ENCODE assay signal across 11 cellular contexts in genomic region chr1:121586369-121587229, GRCh38.
DNase-seq lines count a peak whose midpoint lies in the region; ATAC-seq and TF ChIP-seq lines count a peak whose summit lies in the region.
"Had no signal": no experiment of that assay in that cellular context is flagged by ENCODE, and none has a peak within 500 bp of the region (broad histone marks: within the 10 kb centered on the region; RNA-seq: fewer than 3 reads in every experiment).

No MANE protein-coding gene starts in this region.

- DNase-seq in A172 (ENCODE audit: low spot score) (peak; percentile 26), ELR (ENCODE audit: low read depth) (peak; percentile 39), T-helper 17 cell (no peak), kidney tubule cell (ENCODE audit: low spot score) (peak; percentile 22), ovary (no peak), substantia nigra (lab: John Stamatoyannopoulos, UW) (no peak)
- DNase-seq: activated naive CD4-positive, alpha-beta T cell treated with Interleukin-2 at 50 U/mL for 16 hours; naive B cell; NCI-H2029 had no signal

- H3K9me3 ChIP-seq in T-helper 17 cell (ENCODE audit: control insufficient read depth, low read length, poor library complexity, severe bottlenecking) = peaks cover 4% of the 10 kb centered on the region
- H3K9me3 ChIP-seq in ovary = no peaks in the 10 kb centered on the region

- H3K4me3 ChIP-seq in ovary = no peak overlapping the region

- 64 to 77% (median 71%) methylated on average over 15 of the region's 15 CpGs for WGBS in ovary, 3 donors

- intact Hi-C loops in ovary (cut with DNase I) = no loop called here

- peaks cover 6% of the 10 kb centered on the region for H3K4me1 Mint-ChIP-seq in T-helper 17 cell

- TF ChIP-seq POLR2A in ovary (IDR thresholded peaks at IDR 0.05) = no peak

- H3K27ac Mint-ChIP-seq in T-helper 17 cell = peak overlapping the region; percentile 5
- H3K27ac Mint-ChIP-seq: naive B cell had no signal

- peaks cover 6% of the 10 kb centered on the region for H3K36me3 Mint-ChIP-seq in T-helper 17 cell (ENCODE audit: low read depth)

- H3K27ac ChIP-seq in ovary = no peak overlapping the region
- no peak overlapping the region for H3K27ac ChIP-seq in substantia nigra (ENCODE audit: low read depth, low read length, poor library complexity, severe bottlenecking)

- no peak for TF ChIP-seq EP300 in ovary (IDR thresholded peaks at IDR 0.05)

- H3K36me3 ChIP-seq in ovary = no peaks in the 10 kb centered on the region

- ATAC-seq in T-helper 17 cell (no peak), GM18861 (IDR thresholded peaks at IDR 0.05; ENCODE audit: unreplicated experiment) (no peak), HG03378 (IDR thresholded peaks at IDR 0.05; ENCODE audit: unreplicated experiment) (no peak)

- H3K27me3 ChIP-seq in ovary = no peaks in the 10 kb centered on the region

- no peak for TF ChIP-seq CTCF in ovary (IDR thresholded peaks at IDR 0.05)

- H3K4me1 ChIP-seq in ovary (ENCODE audit: insufficient read depth) = no peaks in the 10 kb centered on the region

- no peaks in the 10 kb centered on the region for H3K27me3 Mint-ChIP-seq in T-helper 17 cell
- H3K27me3 Mint-ChIP-seq: naive B cell had no signal

- H3K4me3 Mint-ChIP-seq in T-helper 17 cell = no peak overlapping the region
- H3K4me3 Mint-ChIP-seq: naive B cell had no signal

Comparison
In these comparisons a context has a peak if more than half of its experiments do, and no peak if none do; other contexts are left out.
1. DNase-seq: peak in A172 (single experiment), ELR (single experiment) and kidney tubule cell (single experiment); none in T-helper 17 cell (0 of 3), ovary (0 of 5) and substantia nigra (0 of 49).